Comparison of ENCODE assay signal across 19 cellular contexts in genomic region chr20:46725186-46726165, GRCh38. TPM values are rescaled to one million over a fixed set of nuclear protein-coding genes. Genes with fewer than 3 reads are reported as not detected.
"Had no signal": no experiment of that assay in that cellular context is flagged by ENCODE, and none has a peak within 500 bp of the region (broad histone marks: within the 10 kb centered on the region; RNA-seq: fewer than 3 reads in every experiment).

No MANE protein-coding gene starts in this region.

- H3K36me3 Mint-ChIP-seq: immature natural killer cell had no signal

- DNase-seq: cerebellar nuclear complex; foreskin keratinocyte; immature natural killer cell; left cardiac atrium; left ventricle myocardium inferior; mesendoderm; naive thymus-derived CD4-positive, alpha-beta T cell; nephron progenitor cell; posterior cingulate gyrus; sigmoid colon; stimulated activated CD4-positive, alpha-beta T cell treated with anti-CD3 and anti-CD28 coated beads, Interleukin-2, amount 100 ng/mL, for 24 hours; stimulated activated naive CD8-positive, alpha-beta T cell treated with anti-CD3 and anti-CD28 coated beads, Interleukin-15, Interleukin-2, amounts not matched to agents 100 U/mL and 50 U/mL, for 24 hours; tibial artery had no signal

- H3K4me1 Mint-ChIP-seq: immature natural killer cell; naive thymus-derived CD4-positive, alpha-beta T cell; nephron progenitor cell had no signal

- FAIRE-seq: colon, keratinocyte had no signal

- H3K27me3 Mint-ChIP-seq: dendritic cell treated with granulocyte-macrophage colony-stimulating factor and Interleukin-4, amounts not matched to agents 40 ng/mL and 50 ng/mL, for 4 days had no signal

- H3K27me3 ChIP-seq: foreskin keratinocyte, sigmoid colon, tibial artery, upper lobe of left lung had no signal

- ATAC-seq: foreskin keratinocyte; left cardiac atrium; naive thymus-derived CD4-positive, alpha-beta T cell; stimulated activated naive CD8-positive, alpha-beta T cell treated with anti-CD3 and anti-CD28 coated beads, Interleukin-15, Interleukin-2, amounts not matched to agents 100 U/mL and 50 U/mL, for 24 hours had no signal

- H3K4me1 ChIP-seq: foreskin keratinocyte, left ventricle myocardium inferior, sigmoid colon, tibial artery, upper lobe of left lung had no signal

- H3K27ac Mint-ChIP-seq: dendritic cell treated with granulocyte-macrophage colony-stimulating factor and Interleukin-4, amounts not matched to agents 40 ng/mL and 50 ng/mL, for 4 days; immature natural killer cell; naive thymus-derived CD4-positive, alpha-beta T cell; nephron progenitor cell had no signal

- H3K27ac ChIP-seq: foreskin keratinocyte, left ventricle myocardium inferior, sigmoid colon, skin epidermis, tibial artery, upper lobe of left lung had no signal

- H3K4me3 ChIP-seq: left ventricle myocardium inferior, lung, sigmoid colon, skin epidermis, tibial artery, upper lobe of left lung had no signal

- H3K4me3 Mint-ChIP-seq: dendritic cell treated with granulocyte-macrophage colony-stimulating factor and Interleukin-4, amounts not matched to agents 40 ng/mL and 50 ng/mL, for 4 days; immature natural killer cell; naive thymus-derived CD4-positive, alpha-beta T cell; nephron progenitor cell had no signal

RNA-seq across cellular contexts. Expression of gene SLC2A10, which starts 16.0 kb away (rescaled TPM):
- polyA plus RNA-seq: keratinocyte; naive thymus-derived CD4-positive, alpha-beta T cell had no signal
